2 cellular contexts compared by ENCODE assay signal in genomic region chr20:39661833-39662232, GRCh38.
TF ChIP-seq lines count a peak whose summit lies in the region.

No MANE protein-coding gene starts in this region.

TF ChIP-seq in IMR-90, 13 proteins besides CTCF, POLR2A, EP300 and RAD21:
- TF ChIP-seq MAZ (IDR thresholded peaks at IDR 0.05; ENCODE audit: borderline replicate concordance, low read depth, low read length) = no peak
- TF ChIP-seq CHD1 (IDR thresholded peaks at IDR 0.05; ENCODE audit: low read depth, low read length) = no peak
- peak; percentile 90 for TF ChIP-seq NFE2L2 (IDR thresholded peaks at IDR 0.05; ENCODE audit: low read depth, low read length)
- 0 out of 2 replicates have a peak, but pooled peaks have one; percentile 23 for TF ChIP-seq MAFK (IDR thresholded peaks at IDR 0.05; ENCODE audit: low read depth, low read length)
- TF ChIP-seq CEBPB (IDR thresholded peaks at IDR 0.05; ENCODE audit: low read depth, low read length) = no peak
TF ChIP-seq in IMR-90: peak in this region for 2.

TF ChIP-seq in K562, 482 proteins besides CTCF, POLR2A, EP300 and RAD21:
- TF ChIP-seq MAFF (IDR thresholded peaks at IDR 0.05; ENCODE audit: low read length) (peak; percentile 42), PHF20 (IDR thresholded peaks at IDR 0.05; ENCODE audit: partially characterized antibody) (no peak), MAFK (IDR thresholded peaks at IDR 0.05; ENCODE audit: low read length) (peak; percentile 26; the same call in 1 of the 2 replicates), THRA (IDR thresholded peaks at IDR 0.05) (no peak), ETV1 (tag; conservative IDR thresholded peaks at IDR 0.05; ENCODE audit: low read depth) (no peak), ARNT (IDR thresholded peaks at IDR 0.05) (no peak), MAFG (tag; conservative IDR thresholded peaks at IDR 0.05) (peak; percentile 46; the same call in 1 of the 2 replicates), NFE2 (IDR thresholded peaks at IDR 0.05; ENCODE audit: low read depth) (0 out of 2 replicates have a peak, but pooled peaks have one; percentile 6)
